ENCODE assay signal across 1 cellular context in the genomic region with DNA sequence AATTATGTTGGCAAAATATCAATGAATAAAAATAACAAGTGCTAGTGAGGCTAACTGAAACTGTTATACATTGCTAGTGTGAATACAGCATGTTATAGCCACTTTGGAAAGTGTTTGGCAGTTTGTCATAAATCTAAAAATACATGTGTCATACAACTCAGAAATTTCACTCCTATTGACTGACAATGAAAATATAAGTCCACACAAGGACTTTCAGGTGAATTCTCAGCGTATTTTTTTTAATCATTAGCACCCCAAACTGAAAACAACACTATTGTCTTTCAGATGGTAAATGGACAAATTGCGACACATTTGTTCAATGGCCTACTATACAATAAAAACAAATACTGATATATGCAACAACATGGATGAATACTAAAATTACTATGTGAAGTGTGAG.
A peak's percentile ranks its signal among the peaks of the same experiment; 100 is the strongest.
TF ChIP-seq lines count a peak whose summit lies in the region.

No MANE protein-coding gene starts in this region.

TF ChIP-seq in HepG2, 621 proteins besides CTCF, POLR2A, EP300 and RAD21:
- TF ChIP-seq, protein P1, sequence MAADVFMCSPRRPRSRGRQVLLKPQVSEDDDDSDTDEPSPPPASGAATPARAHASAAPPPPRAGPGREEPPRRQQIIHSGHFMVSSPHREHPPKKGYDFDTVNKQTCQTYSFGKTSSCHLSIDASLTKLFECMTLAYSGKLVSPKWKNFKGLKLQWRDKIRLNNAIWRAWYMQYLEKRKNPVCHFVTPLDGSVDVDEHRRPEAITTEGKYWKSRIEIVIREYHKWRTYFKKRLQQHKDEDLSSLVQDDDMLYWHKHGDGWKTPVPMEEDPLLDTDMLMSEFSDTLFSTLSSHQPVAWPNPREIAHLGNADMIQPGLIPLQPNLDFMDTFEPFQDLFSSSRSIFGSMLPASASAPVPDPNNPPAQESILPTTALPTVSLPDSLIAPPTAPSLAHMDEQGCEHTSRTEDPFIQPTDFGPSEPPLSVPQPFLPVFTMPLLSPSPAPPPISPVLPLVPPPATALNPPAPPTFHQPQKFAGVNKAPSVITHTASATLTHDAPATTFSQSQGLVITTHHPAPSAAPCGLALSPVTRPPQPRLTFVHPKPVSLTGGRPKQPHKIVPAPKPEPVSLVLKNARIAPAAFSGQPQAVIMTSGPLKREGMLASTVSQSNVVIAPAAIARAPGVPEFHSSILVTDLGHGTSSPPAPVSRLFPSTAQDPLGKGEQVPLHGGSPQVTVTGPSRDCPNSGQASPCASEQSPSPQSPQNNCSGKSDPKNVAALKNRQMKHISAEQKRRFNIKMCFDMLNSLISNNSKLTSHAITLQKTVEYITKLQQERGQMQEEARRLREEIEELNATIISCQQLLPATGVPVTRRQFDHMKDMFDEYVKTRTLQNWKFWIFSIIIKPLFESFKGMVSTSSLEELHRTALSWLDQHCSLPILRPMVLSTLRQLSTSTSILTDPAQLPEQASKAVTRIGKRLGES (CRISPR knock-in tag; IDR thresholded peaks at IDR 0.05; ENCODE audit: borderline replicate concordance): no peak
- TF ChIP-seq IKZF4 (CRISPR knock-in tag; IDR thresholded peaks at IDR 0.05; ENCODE audit: borderline replicate concordance, low read depth, not compliant biosample characterization): no peak
- TF ChIP-seq, protein P2, sequence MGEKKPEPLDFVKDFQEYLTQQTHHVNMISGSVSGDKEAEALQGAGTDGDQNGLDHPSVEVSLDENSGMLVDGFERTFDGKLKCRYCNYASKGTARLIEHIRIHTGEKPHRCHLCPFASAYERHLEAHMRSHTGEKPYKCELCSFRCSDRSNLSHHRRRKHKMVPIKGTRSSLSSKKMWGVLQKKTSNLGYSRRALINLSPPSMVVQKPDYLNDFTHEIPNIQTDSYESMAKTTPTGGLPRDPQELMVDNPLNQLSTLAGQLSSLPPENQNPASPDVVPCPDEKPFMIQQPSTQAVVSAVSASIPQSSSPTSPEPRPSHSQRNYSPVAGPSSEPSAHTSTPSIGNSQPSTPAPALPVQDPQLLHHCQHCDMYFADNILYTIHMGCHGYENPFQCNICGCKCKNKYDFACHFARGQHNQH (CRISPR knock-in tag; IDR thresholded peaks at IDR 0.05): no peak
- no peak for TF ChIP-seq HOXA3 (CRISPR knock-in tag; IDR thresholded peaks at IDR 0.05)
- no peak for TF ChIP-seq PAX8 (CRISPR knock-in tag; IDR thresholded peaks at IDR 0.05; ENCODE audit: borderline replicate concordance)
- TF ChIP-seq MBD4 (IDR thresholded peaks at IDR 0.05; ENCODE audit: borderline replicate concordance, low read length): no peak
- no peak for TF ChIP-seq CHCHD3 (CRISPR knock-in tag; IDR thresholded peaks at IDR 0.05)
- TF ChIP-seq CEBPB (IDR thresholded peaks at IDR 0.05; ENCODE audit: borderline replicate concordance, low read depth, low read length): peak; percentile 27; the same call in 1 of the 2 replicates
